ENCODE assay signal across 21 cellular contexts in the genomic region with DNA sequence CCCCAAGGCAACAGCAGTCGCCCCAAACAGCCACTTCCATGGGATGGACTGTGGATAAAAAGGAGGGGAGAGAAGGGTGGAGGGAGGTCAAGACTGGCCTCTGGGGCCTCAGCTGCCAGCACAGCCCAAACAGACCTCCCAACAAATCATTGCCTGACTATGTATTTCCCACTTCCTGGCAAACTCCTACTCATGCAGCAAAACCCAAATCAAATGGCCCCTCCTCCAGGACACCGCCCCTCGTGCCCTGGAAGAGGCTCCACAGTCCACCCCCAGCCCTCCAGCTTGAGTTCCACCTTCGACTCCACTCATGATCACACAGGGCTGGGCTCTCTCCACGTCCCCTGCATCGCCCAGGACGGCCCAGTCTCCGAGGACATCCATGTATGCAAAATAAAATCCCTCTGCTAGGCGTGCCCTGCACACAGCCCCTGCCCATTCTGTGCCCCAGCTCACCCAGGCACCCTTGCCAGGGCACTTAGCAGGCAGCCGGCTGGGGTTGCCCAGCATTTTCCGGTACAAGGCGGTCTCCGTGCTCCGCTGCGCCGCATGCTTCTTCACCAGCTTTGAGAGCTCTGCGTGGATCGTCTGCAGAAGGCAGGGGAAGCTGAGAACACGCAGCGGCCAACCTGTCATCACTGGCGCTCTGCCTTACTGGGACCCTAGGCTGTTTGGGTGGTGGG.
"Had no signal": no experiment of that assay in that cellular context is flagged by ENCODE, and none has a peak within 500 bp of the region (broad histone marks: within the 10 kb centered on the region; RNA-seq: fewer than 3 reads in every experiment).

No MANE protein-coding gene starts in this region.

- H3K9me3 ChIP-seq: esophagus muscularis mucosa, gastrocnemius medialis, heart right ventricle, prostate gland, right lobe of liver, testis, tibial nerve had no signal

- DNase-seq: effector memory CD8-positive, alpha-beta T cell; gastrocnemius medialis; heart right ventricle; islet precursor cell; mammary epithelial cell; naive thymus-derived CD4-positive, alpha-beta T cell; nucleus accumbens; right lobe of liver; stimulated activated CD4-positive, alpha-beta T cell treated with anti-CD3 and anti-CD28 coated beads, Interleukin-4, amount 100 ng/mL, for 1 hour; stimulated activated CD8-positive, alpha-beta memory T cell treated with anti-CD3 and anti-CD28 coated beads, Interleukin-4, amount 100 ng/mL, for 48 hours; testis had no signal

- H3K27me3 ChIP-seq: esophagus muscularis mucosa, gastrocnemius medialis, heart right ventricle, right lobe of liver, testis, tibial nerve had no signal

- H3K4me1 Mint-ChIP-seq: naive thymus-derived CD4-positive, alpha-beta T cell; neural crest cell; stimulated activated memory B cell treated with anti-CD40 and anti-IgM and Interleukin-4, amounts not matched to agents 10 μg/mL and 1 μg/mL and 100 μg/mL, for 72 hours had no signal

- H3K9me3 Mint-ChIP-seq: dendritic cell treated with granulocyte-macrophage colony-stimulating factor and Interleukin-4, amounts not matched to agents 40 ng/mL and 50 ng/mL, for 4 days; effector memory CD8-positive, alpha-beta T cell; naive thymus-derived CD4-positive, alpha-beta T cell; neural crest cell; stimulated activated naive CD8-positive, alpha-beta T cell treated with anti-CD3 and anti-CD28 coated beads, Interleukin-15, Interleukin-2, amounts not matched to agents 100 ng/mL and 50 ng/mL, for 24 hours had no signal

- H3K4me3 ChIP-seq: esophagus muscularis mucosa, gastrocnemius medialis, heart right ventricle, prostate gland, right lobe of liver, testis, tibial nerve had no signal

- ATAC-seq: effector memory CD8-positive, alpha-beta T cell; gastrocnemius medialis; heart right ventricle; left lobe of liver; naive thymus-derived CD4-positive, alpha-beta T cell; stimulated activated memory B cell treated with anti-CD40 and anti-IgM and Interleukin-4, amounts not matched to agents 10 μg/mL and 1 μg/mL and 100 μg/mL, for 72 hours had no signal

- H3K27ac ChIP-seq: epithelial cell of prostate, esophagus muscularis mucosa, gastrocnemius medialis, heart right ventricle, parathyroid adenoma, prostate gland, right lobe of liver, testis, tibial nerve had no signal

- H3K27me3 Mint-ChIP-seq: dendritic cell treated with granulocyte-macrophage colony-stimulating factor and Interleukin-4, amounts not matched to agents 40 ng/mL and 50 ng/mL, for 4 days; effector memory CD8-positive, alpha-beta T cell; naive thymus-derived CD4-positive, alpha-beta T cell; stimulated activated memory B cell treated with anti-CD40 and anti-IgM and Interleukin-4, amounts not matched to agents 10 μg/mL and 1 μg/mL and 100 μg/mL, for 72 hours; stimulated activated naive CD8-positive, alpha-beta T cell treated with anti-CD3 and anti-CD28 coated beads, Interleukin-15, Interleukin-2, amounts not matched to agents 100 ng/mL and 50 ng/mL, for 24 hours had no signal

- H3K79me2 ChIP-seq: parathyroid adenoma had no signal

- H3K4me3 Mint-ChIP-seq: dendritic cell treated with granulocyte-macrophage colony-stimulating factor and Interleukin-4, amounts not matched to agents 40 ng/mL and 50 ng/mL, for 4 days; effector memory CD8-positive, alpha-beta T cell; neural crest cell; stimulated activated memory B cell treated with anti-CD40 and anti-IgM and Interleukin-4, amounts not matched to agents 10 μg/mL and 1 μg/mL and 100 μg/mL, for 72 hours; stimulated activated naive CD8-positive, alpha-beta T cell treated with anti-CD3 and anti-CD28 coated beads, Interleukin-15, Interleukin-2, amounts not matched to agents 100 ng/mL and 50 ng/mL, for 24 hours had no signal

- H3K4me1 ChIP-seq: gastrocnemius medialis, parathyroid adenoma, prostate gland, right lobe of liver, testis, tibial nerve had no signal

- H3K27ac Mint-ChIP-seq: dendritic cell treated with granulocyte-macrophage colony-stimulating factor and Interleukin-4, amounts not matched to agents 40 ng/mL and 50 ng/mL, for 4 days; stimulated activated memory B cell treated with anti-CD40 and anti-IgM and Interleukin-4, amounts not matched to agents 10 μg/mL and 1 μg/mL and 100 μg/mL, for 72 hours; stimulated activated naive CD8-positive, alpha-beta T cell treated with anti-CD3 and anti-CD28 coated beads, Interleukin-15, Interleukin-2, amounts not matched to agents 100 ng/mL and 50 ng/mL, for 24 hours had no signal

- H3K9ac ChIP-seq: parathyroid adenoma had no signal

- H2AFZ ChIP-seq: parathyroid adenoma had no signal
